ENCODE assay signal across 17 cellular contexts in the genomic region with DNA sequence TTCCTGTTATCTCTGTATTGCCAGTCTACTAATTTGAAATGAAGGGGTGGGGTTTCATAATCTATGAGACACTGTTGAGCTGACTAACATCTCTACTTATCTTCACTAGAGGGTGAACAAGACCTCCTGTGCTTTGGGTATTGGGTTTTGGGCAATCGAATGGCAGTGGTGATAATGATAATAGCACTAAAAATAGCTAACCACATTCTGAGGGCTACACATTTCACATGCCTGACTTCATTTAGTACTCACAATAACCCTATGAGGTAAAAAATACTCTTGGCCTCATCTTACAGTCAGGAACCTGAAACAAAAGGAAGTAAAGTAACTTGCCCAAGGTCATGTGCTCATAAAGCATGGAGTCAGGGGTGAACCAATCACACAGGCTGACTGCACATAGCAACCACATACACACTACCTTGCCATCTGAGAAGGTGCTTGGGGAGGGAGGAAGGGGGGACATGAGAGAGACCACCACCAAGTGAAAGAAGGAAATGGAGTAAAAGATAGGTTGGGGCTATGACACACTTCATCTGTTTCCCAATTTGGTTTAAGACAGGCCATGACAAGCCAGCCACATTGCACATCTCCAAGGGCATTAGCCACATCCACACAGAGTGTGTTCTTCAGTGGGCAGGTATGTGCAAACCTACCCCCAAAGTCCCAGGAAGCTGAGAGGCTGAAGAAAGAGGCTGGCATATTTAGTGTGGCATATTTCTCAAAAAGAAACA.
DNase-seq lines count a peak whose midpoint lies in the region; ATAC-seq, FAIRE-seq and TF ChIP-seq lines count a peak whose summit lies in the region.
"Had no signal": no experiment of that assay in that cellular context is flagged by ENCODE, and none has a peak within 500 bp of the region (broad histone marks: within the 10 kb centered on the region; RNA-seq: fewer than 3 reads in every experiment).

No MANE protein-coding gene starts in this region.

- ATAC-seq in HG03469 (IDR thresholded peaks at IDR 0.05; ENCODE audit: unreplicated experiment), result peak; percentile 54
- ATAC-seq in GM12878, result peak; percentile 20
- ATAC-seq in stimulated activated naive CD8-positive, alpha-beta T cell treated with anti-CD3 and anti-CD28 coated beads, Interleukin-15, amount 100 ng/mL, for 72 hours, result peak; percentile 35
- ATAC-seq: A549, psoas muscle had no signal

- no peak for TF ChIP-seq RAD21 in GM12878 (IDR thresholded peaks at IDR 0.05; ENCODE audit: insufficient read depth, low read depth, low read length)

- no peaks in the 10 kb centered on the region for H3K79me2 ChIP-seq in GM12878 (ENCODE audit: control insufficient read depth, insufficient read depth, low read length)
- H3K79me2 ChIP-seq: hepatocyte had no signal

- RAD21 ChIA-PET in GM12878 (lab: Charles Lee; ENCODE audit: unreplicated experiment), result no interaction called here

- H3K9me3 ChIP-seq in GM12878 (replicated peaks; ENCODE audit: control insufficient read depth, insufficient read depth, low read length), result no peaks in the 10 kb centered on the region
- H3K9me3 ChIP-seq: psoas muscle had no signal

- no peak overlapping the region for H2AFZ ChIP-seq in GM12878 (ENCODE audit: control insufficient read depth, low read depth, low read length)
- H2AFZ ChIP-seq: hepatocyte had no signal

- TF ChIP-seq EP300 in GM12878 (IDR thresholded peaks at IDR 0.05; ENCODE audit: borderline replicate concordance in 1 of 2, control insufficient read depth in 1 of 2, low read depth in 2 of 2, low read length in 2 of 2), result no peak

- no peaks in the 10 kb centered on the region for H3K4me1 ChIP-seq in GM12878 (ENCODE audit: control insufficient read depth, insufficient read depth, low read length)
- H3K4me1 ChIP-seq: A549, psoas muscle, transverse colon had no signal

- H3K27ac Mint-ChIP-seq in stimulated activated naive CD8-positive, alpha-beta T cell treated with anti-CD3 and anti-CD28 coated beads, Interleukin-15, amount 100 ng/mL, for 72 hours, result no peak overlapping the region
- H3K27ac Mint-ChIP-seq: mesothelial cell of epicardium had no signal

- H3K4me2 ChIP-seq in GM12878 (ENCODE audit: control insufficient read depth, insufficient read depth), result 0 out of 2 replicates have a peak overlapping the region, but pooled peaks have one; percentile 3
- H3K4me2 ChIP-seq: A549, hepatocyte had no signal

- SMC1A ChIA-PET in GM12878 (lab: Charles Lee; ENCODE audit: uncharacterized antibody, unreplicated experiment), result no interaction called here

- no peaks in the 10 kb centered on the region for H4K20me1 ChIP-seq in GM12878 (ENCODE audit: control insufficient read depth, insufficient read depth)

- in situ Hi-C loops in GM12878 (cut with MboI), result no loop called here

- no peaks in the 10 kb centered on the region for H3K9me3 Mint-ChIP-seq in stimulated activated naive CD8-positive, alpha-beta T cell treated with anti-CD3 and anti-CD28 coated beads, Interleukin-15, amount 100 ng/mL, for 72 hours

- 0% methylated on average over 1 of the region's 1 CpG for WGBS in GM12878 (ENCODE audit: insufficient coverage, insufficient replicate concordance, low lambda C conversion rate, missing lambda C conversion rate)

- no TSS peak for BruUV-seq in GM12878 (replicated peaks; lab: Mats Ljungman, UMichigan)

- no peaks in the 10 kb centered on the region for H3K27me3 Mint-ChIP-seq in stimulated activated naive CD8-positive, alpha-beta T cell treated with anti-CD3 and anti-CD28 coated beads, Interleukin-15, amount 100 ng/mL, for 72 hours

- no peak overlapping the region for H3K4me3 Mint-ChIP-seq in stimulated activated naive CD8-positive, alpha-beta T cell treated with anti-CD3 and anti-CD28 coated beads, Interleukin-15, amount 100 ng/mL, for 72 hours
- H3K4me3 Mint-ChIP-seq: mesothelial cell of epicardium had no signal

- no peak for FAIRE-seq in GM12878 (lab: Jason Lieb, UNC)
- FAIRE-seq: A549 had no signal

- H3K36me3 ChIP-seq in GM12878 (ENCODE audit: control insufficient read depth in 2 of 2, insufficient read depth in 2 of 2, low read length in 1 of 2), result no peaks in the 10 kb centered on the region
- H3K36me3 ChIP-seq: transverse colon had no signal

- intact Hi-C loops in GM12878 (cut with micrococcal nuclease; ENCODE audit: unreplicated experiment), result no loop called here

- POLR2A ChIA-PET in GM12878 (lab: Charles Lee) (no interaction called here), GM10248 (lab: Yijun Ruan, JAX) (no interaction called here)

- no peak overlapping the region for H3K4me3 ChIP-seq in GM12878
- H3K4me3 ChIP-seq: A549, hepatocyte, psoas muscle, transverse colon had no signal

- no peak overlapping the region for H3K27ac ChIP-seq in GM12878 (ENCODE audit: control insufficient read depth, insufficient read depth)
- H3K27ac ChIP-seq: hepatocyte, psoas muscle, transverse colon had no signal

- H3K4me1 Mint-ChIP-seq in stimulated activated naive CD8-positive, alpha-beta T cell treated with anti-CD3 and anti-CD28 coated beads, Interleukin-15, amount 100 ng/mL, for 72 hours, result no peaks in the 10 kb centered on the region
- H3K4me1 Mint-ChIP-seq: mesothelial cell of epicardium had no signal

- no peak overlapping the region for H3K9ac ChIP-seq in GM12878 (ENCODE audit: control insufficient read depth, insufficient read depth, low read length)

- CTCF ChIA-PET in GM12878 (lab: Yijun Ruan, JAX), result interaction anchor here (0.6 kb wide), 1 partner anchor 294 kb away, joined by 3 read pairs; no protein-coding TSS in a partner anchor
- CTCF ChIA-PET in GM10248 (lab: Yijun Ruan, JAX), result interaction anchor here (1.3 to 1.7 kb wide), 2 partner anchors 12 to 33 kb away, joined by 5 to 6 read pairs; no protein-coding TSS in a partner anchor

- DNase-seq in SKM-1 treated with dmso at 0.1 percent for 144 hours (lab: John Stamatoyannopoulos, UW; ENCODE audit: unreplicated experiment) (peak; percentile 59), SKM-1 (lab: John Stamatoyannopoulos, UW; ENCODE audit: unreplicated experiment) (no peak), GM12878 (ENCODE audit: low read depth, low spot score) (no peak), GM10248 (ENCODE audit: extremely low spot score) (no peak), H4 (ENCODE audit: low spot score) (no peak), DMS79 treated with DMSO at 0.1 percent for 48 hours (lab: John Stamatoyannopoulos, UW) (no peak)
- DNase-seq in stimulated activated naive CD8-positive, alpha-beta T cell treated with anti-CD3 and anti-CD28 coated beads, Interleukin-15, amount 100 ng/mL, for 72 hours, result no peak
- DNase-seq: activated CD4-positive, CD25-positive, alpha-beta regulatory T cell treated with anti-CD3 and anti-CD28 coated beads, Interleukin-2, amount 50 U/mL, for 72 hours; activated effector memory CD4-positive, alpha-beta T cell treated with anti-CD3 and anti-CD28 coated beads, Interleukin-2, amount 50 U/mL, for 16 hours; cortex of kidney; NCI-H2081 treated with DMSO at 0.1 percent for 48 hours; psoas muscle; transverse colon had no signal

- no peak for TF ChIP-seq POLR2A in GM12878 (IDR thresholded peaks at IDR 0.05; ENCODE audit: low read depth, low read length)

- no peaks in the 10 kb centered on the region for H3K27me3 ChIP-seq in GM12878 (replicated peaks in 1 of 2; ENCODE audit: control insufficient read depth in 2 of 2, insufficient read depth in 2 of 2, low read length in 1 of 2)
- H3K27me3 ChIP-seq: hepatocyte, transverse colon had no signal

- TF ChIP-seq CTCF in GM12878 (IDR thresholded peaks at IDR 0.05 in 2 of 3, conservative IDR thresholded peaks at IDR 0.05 in 1 of 3; ENCODE audit: control insufficient read depth in 2 of 3, extremely low read depth in 1 of 3, insufficient read depth in 1 of 3, low read depth in 3 of 3, low read length in 3 of 3), result no peak
- no peak for TF ChIP-seq CTCF in GM10248 (IDR thresholded peaks at IDR 0.05; ENCODE audit: control extremely low read depth, extremely low read depth, low read depth, missing control alignments)

TF ChIP-seq in GM12878, 131 proteins besides CTCF, POLR2A, EP300 and RAD21 (continues in another document):
- no peak for TF ChIP-seq ZNF384 (IDR thresholded peaks at IDR 0.05; ENCODE audit: borderline replicate concordance, low read depth, low read length)
- TF ChIP-seq JUNB (IDR thresholded peaks at IDR 0.05), result peak; percentile 50
- TF ChIP-seq SPI1 (IDR thresholded peaks at IDR 0.05; ENCODE audit: borderline replicate concordance, insufficient read depth, low read depth, low read length), result no peak
- TF ChIP-seq USF2 (IDR thresholded peaks at IDR 0.05; ENCODE audit: borderline replicate concordance, low read depth, low read length), result no peak
- TF ChIP-seq, protein P1, sequence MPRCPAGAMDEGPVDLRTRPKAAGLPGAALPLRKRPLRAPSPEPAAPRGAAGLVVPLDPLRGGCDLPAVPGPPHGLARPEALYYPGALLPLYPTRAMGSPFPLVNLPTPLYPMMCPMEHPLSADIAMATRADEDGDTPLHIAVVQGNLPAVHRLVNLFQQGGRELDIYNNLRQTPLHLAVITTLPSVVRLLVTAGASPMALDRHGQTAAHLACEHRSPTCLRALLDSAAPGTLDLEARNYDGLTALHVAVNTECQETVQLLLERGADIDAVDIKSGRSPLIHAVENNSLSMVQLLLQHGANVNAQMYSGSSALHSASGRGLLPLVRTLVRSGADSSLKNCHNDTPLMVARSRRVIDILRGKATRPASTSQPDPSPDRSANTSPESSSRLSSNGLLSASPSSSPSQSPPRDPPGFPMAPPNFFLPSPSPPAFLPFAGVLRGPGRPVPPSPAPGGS (IDR thresholded peaks at IDR 0.05; ENCODE audit: borderline replicate concordance, insufficient read depth, low read depth, low read length, poor library complexity, severe bottlenecking), result peak; percentile 62
- TF ChIP-seq MEF2B (IDR thresholded peaks at IDR 0.05; ENCODE audit: partially characterized antibody, poor library complexity, severe bottlenecking), result no peak
- no peak for TF ChIP-seq HSF1 (IDR thresholded peaks at IDR 0.05; ENCODE audit: low read depth, low read length)
